ENCODE assay signal across 8 cellular contexts in the genomic region with DNA sequence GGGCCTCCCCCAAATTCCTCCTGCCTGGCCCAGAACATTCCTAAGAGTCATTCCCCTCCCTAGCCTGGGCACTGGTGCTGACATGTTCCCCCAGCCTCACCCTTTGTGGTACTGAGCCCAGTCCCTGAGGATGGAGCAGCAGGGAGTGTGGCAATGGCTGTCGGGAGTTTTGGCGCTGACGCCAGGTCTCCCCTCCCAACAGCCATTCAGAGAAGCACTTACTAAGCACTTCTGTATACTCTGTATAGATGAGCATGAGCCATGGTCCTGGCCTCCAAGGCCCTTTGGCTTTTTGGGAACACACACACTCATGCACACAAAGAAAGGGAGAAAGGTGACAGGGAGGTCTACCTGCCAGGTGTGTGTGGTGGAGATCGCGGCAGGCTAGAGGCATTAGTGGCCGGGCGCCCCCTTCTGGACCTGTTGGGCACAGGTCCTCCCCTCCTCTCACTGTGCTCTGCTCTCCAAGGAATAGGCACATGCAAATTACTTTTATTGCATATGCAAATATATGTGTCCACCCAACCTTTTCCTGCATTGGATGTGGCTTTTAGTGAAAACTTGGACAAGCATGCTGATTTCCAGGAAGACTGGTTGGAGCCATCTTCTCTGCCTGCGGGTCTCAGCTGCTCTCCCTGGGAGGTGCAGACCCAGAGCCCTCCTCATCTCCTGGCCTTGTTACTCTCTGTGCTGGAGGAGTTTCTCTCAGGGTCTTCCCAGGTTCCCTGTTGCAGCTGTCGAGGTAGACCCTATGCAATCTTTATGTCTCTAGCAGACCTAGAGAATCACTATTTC. TPM values are rescaled to one million over a fixed set of nuclear protein-coding genes. Genes with fewer than 3 reads are reported as not detected.
DNase-seq lines count a peak whose midpoint lies in the region; ATAC-seq and TF ChIP-seq lines count a peak whose summit lies in the region.

No MANE protein-coding gene starts in this region.

- peaks cover 2% of the 10 kb centered on the region for H3K36me3 ChIP-seq in kidney epithelial cell (ENCODE audit: control insufficient read depth, insufficient read depth, low read length)

- DNase-seq in DMS79 (lab: John Stamatoyannopoulos, UW) = peak; percentile 37
- peak; percentile 58 to 80 for DNase-seq in T47D (ENCODE audit: low read depth in 1 of 2, low spot score in 1 of 2)
- no peak for DNase-seq in kidney epithelial cell (ENCODE audit: low read depth)
- peak; percentile 65 for DNase-seq in stimulated activated CD4-positive, alpha-beta T cell treated with anti-CD3 and anti-CD28 coated beads, Interleukin-4, amount 100 ng/mL, for 24 hours

- ATAC-seq in GM19035 (IDR thresholded peaks at IDR 0.05; ENCODE audit: unreplicated experiment) (no peak), HG03521 (IDR thresholded peaks at IDR 0.05; ENCODE audit: unreplicated experiment) (no peak)

- H3K4me3 ChIP-seq in kidney epithelial cell (ENCODE audit: low read depth, low read length) = no peak overlapping the region

- H3K27ac ChIP-seq in VCaP = no peak overlapping the region

- H3K27me3 ChIP-seq in kidney epithelial cell (ENCODE audit: control insufficient read depth, insufficient read depth, low read length) = no peaks in the 10 kb centered on the region

- peak; percentile 93 for TF ChIP-seq CTCF in LNCAP (IDR thresholded peaks at IDR 0.05)
- TF ChIP-seq CTCF in VCaP (conservative IDR thresholded peaks at IDR 0.05) = peak; percentile 84
- TF ChIP-seq CTCF in kidney epithelial cell (IDR thresholded peaks at IDR 0.05; ENCODE audit: insufficient read depth, low read length, poor library complexity, severe bottlenecking) = peak; percentile 92

- in situ Hi-C loops in T47D (cut with HindIII; ENCODE audit: low pct_unique_long_range_greater_than_20kb, low sequenced_read_pairs) = no loop called here

RNA-seq across cellular contexts. Expression of a gene that starts 17.4 kb away (rescaled TPM):
- 2.3 and 4.4 TPM in 2 replicates for total RNA-seq in kidney epithelial cell

RNA-seq across cellular contexts. Expression of a gene that starts 20.9 kb away (rescaled TPM):
- 2.0 and 2.7 TPM in 2 replicates for total RNA-seq in kidney epithelial cell

RNA-seq across cellular contexts. Expression of a gene that starts 48.8 kb away (rescaled TPM):
- total RNA-seq in kidney epithelial cell = 36.1 and 38.3 TPM in 2 replicates

RNA-seq across cellular contexts. Expression of a gene that starts 50.1 kb away (rescaled TPM):
- total RNA-seq in kidney epithelial cell = not detected in 2 replicates

RNA-seq across cellular contexts. Expression of a gene that starts 57.9 kb away (rescaled TPM):
- 37.2 and 44.7 TPM in 2 replicates for total RNA-seq in kidney epithelial cell
